ENCODE assay signal across 1 cellular context in genomic region chr13:50438351-50438750, GRCh38.
TF ChIP-seq lines count a peak whose summit lies in the region.

No MANE protein-coding gene starts in this region.

TF ChIP-seq in HepG2, 621 proteins besides CTCF, POLR2A, EP300 and RAD21 (continued from another document):
- TF ChIP-seq ZHX1 (CRISPR knock-in tag; IDR thresholded peaks at IDR 0.05; ENCODE audit: low read depth) (no peak), ZNF878 (CRISPR knock-in tag; IDR thresholded peaks at IDR 0.05) (no peak), ZBTB7A (CRISPR knock-in tag; IDR thresholded peaks at IDR 0.05) (no peak), ESRRA (CRISPR knock-in tag; IDR thresholded peaks at IDR 0.05; ENCODE audit: low read depth) (no peak), RELA (CRISPR knock-in tag; IDR thresholded peaks at IDR 0.05) (no peak), ADNP (CRISPR knock-in tag; IDR thresholded peaks at IDR 0.05) (no peak)
- TF ChIP-seq, protein P1, sequence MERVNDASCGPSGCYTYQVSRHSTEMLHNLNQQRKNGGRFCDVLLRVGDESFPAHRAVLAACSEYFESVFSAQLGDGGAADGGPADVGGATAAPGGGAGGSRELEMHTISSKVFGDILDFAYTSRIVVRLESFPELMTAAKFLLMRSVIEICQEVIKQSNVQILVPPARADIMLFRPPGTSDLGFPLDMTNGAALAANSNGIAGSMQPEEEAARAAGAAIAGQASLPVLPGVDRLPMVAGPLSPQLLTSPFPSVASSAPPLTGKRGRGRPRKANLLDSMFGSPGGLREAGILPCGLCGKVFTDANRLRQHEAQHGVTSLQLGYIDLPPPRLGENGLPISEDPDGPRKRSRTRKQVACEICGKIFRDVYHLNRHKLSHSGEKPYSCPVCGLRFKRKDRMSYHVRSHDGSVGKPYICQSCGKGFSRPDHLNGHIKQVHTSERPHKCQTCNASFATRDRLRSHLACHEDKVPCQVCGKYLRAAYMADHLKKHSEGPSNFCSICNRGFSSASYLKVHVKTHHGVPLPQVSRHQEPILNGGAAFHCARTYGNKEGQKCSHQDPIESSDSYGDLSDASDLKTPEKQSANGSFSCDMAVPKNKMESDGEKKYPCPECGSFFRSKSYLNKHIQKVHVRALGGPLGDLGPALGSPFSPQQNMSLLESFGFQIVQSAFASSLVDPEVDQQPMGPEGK (CRISPR knock-in tag; IDR thresholded peaks at IDR 0.05): no peak
TF ChIP-seq in HepG2: peak in this region for 0.
